26 cellular contexts compared by ENCODE assay signal in genomic region chr11:110082899-110083298, GRCh38. TPM values are rescaled to one million over a fixed set of nuclear protein-coding genes. Genes with fewer than 3 reads are reported as not detected.
"Had no signal": no experiment of that assay in that cellular context is flagged by ENCODE, and none has a peak within 500 bp of the region (broad histone marks: within the 10 kb centered on the region; RNA-seq: fewer than 3 reads in every experiment).

No MANE protein-coding gene starts in this region.

- H3K9me3 Mint-ChIP-seq: activated naive CD4-positive, alpha-beta T cell treated with anti-CD3 and anti-CD28 coated beads, Interleukin-2, amount 50 U/mL, for 72 hours; central memory CD8-positive, alpha-beta T cell had no signal

- H3K4me3 Mint-ChIP-seq: activated B cell treated with CpG ODN at 0.5 μM for 24 hours; activated CD4-positive, alpha-beta memory T cell treated with anti-CD3 and anti-CD28 coated beads, Interleukin-2, amount 10 ng/mL, durations not matched to agents 7 days and 5 days; brain; central memory CD8-positive, alpha-beta T cell; T-helper 17 cell had no signal

- H3K4me1 Mint-ChIP-seq: activated B cell treated with CpG ODN at 0.5 μM for 24 hours; central memory CD8-positive, alpha-beta T cell; T-helper 17 cell had no signal

- FAIRE-seq: astrocyte had no signal

- ATAC-seq: activated naive CD4-positive, alpha-beta T cell treated with anti-CD3 and anti-CD28 coated beads, Interleukin-2, amount 50 U/mL, for 72 hours; T-helper 17 cell had no signal

- H3K36me3 Mint-ChIP-seq: activated naive CD4-positive, alpha-beta T cell treated with anti-CD3 and anti-CD28 coated beads, Interleukin-2, amount 50 U/mL, for 72 hours; brain had no signal

- H3K27ac Mint-ChIP-seq: activated B cell treated with CpG ODN at 0.5 μM for 24 hours; activated CD4-positive, alpha-beta memory T cell treated with anti-CD3 and anti-CD28 coated beads, Interleukin-2, amount 10 ng/mL, durations not matched to agents 7 days and 5 days; activated naive CD4-positive, alpha-beta T cell treated with anti-CD3 and anti-CD28 coated beads, Interleukin-2, amount 50 U/mL, for 72 hours; brain; T-helper 17 cell had no signal

- DNase-seq: activated B cell treated with CpG ODN at 0.5 μM for 24 hours; activated CD4-positive, alpha-beta memory T cell treated with anti-CD3 and anti-CD28 coated beads, Interleukin-2, amount 10 ng/mL, durations not matched to agents 7 days and 5 days; activated CD4-positive, alpha-beta T cell treated with anti-CD3 and anti-CD28 coated beads for 1 hour; activated CD4-positive, alpha-beta T cell treated with anti-CD3 and anti-CD28 coated beads, Interleukin-2, amount 50 U/mL, for 1 hour; activated effector memory CD4-positive, alpha-beta T cell treated with Interleukin-2 at 50 U/mL for 16 hours; activated naive CD4-positive, alpha-beta T cell treated with Interleukin-2 at 50 U/mL for 16 hours; activated T-cell treated with anti-CD3 and anti-CD28 coated beads for 4 hours; activated T-cell treated with anti-CD3 and anti-CD28 coated beads, Interleukin-2, amount 50 U/mL, for 48 hours; amygdala; Karpas-422; NCI-H1092; NCI-H1417; NCI-H1694; NCI-H2029; NCI-H2107; NCI-H345; NCI-H510A; NCI-H526 treated with DMSO at 0.1 percent for 48 hours; SIG-M5; T-helper 17 cell; T-helper 9 cell had no signal

RNA-seq across cellular contexts. Expression of gene ZC3H12C, which starts 10.3 kb away (rescaled TPM):
- total RNA-seq: OCI-LY7 had no signal
